In the genomic region with DNA sequence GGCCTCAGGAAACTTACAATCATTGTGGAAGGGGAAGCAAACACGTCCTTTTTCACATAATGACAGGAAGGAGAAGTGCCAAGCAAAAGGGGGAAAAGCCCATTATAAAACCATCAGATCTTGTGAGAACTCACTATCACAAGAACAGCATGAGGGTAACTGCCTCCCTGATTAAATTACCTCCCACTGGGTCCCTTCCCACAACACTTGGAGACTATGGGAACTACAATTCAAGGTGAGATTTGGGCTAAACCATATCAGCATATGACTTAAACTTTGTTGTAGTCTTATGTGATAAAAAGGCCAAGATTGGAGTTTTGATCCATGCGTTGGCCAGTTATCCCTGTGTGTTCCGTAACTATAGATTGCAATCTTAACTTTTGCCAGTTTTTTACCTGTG, we compare ENCODE assay signal across 22 cellular contexts.
DNase-seq lines count a peak whose midpoint lies in the region; ATAC-seq and TF ChIP-seq lines count a peak whose summit lies in the region.
"Had no signal": no experiment of that assay in that cellular context is flagged by ENCODE, and none has a peak within 500 bp of the region (broad histone marks: within the 10 kb centered on the region; RNA-seq: fewer than 3 reads in every experiment).

No MANE protein-coding gene starts in this region.

- H3K27me3 Mint-ChIP-seq in endothelial cell (ENCODE audit: unreplicated experiment), result peaks cover 1% of the 10 kb centered on the region

- H3K9me3 ChIP-seq in OCI-LY3 (ENCODE audit: insufficient read depth, low read length) (peaks cover 7% of the 10 kb centered on the region; the same call in 1 of the 2 replicates), right cardiac atrium (ENCODE audit: control insufficient read depth, low read length) (no peaks in the 10 kb centered on the region)
- H3K9me3 ChIP-seq: BE2C, BLaER1 had no signal

- H3K27me3 ChIP-seq in OCI-LY3 (ENCODE audit: low read depth, low read length), result no peaks in the 10 kb centered on the region
- H3K27me3 ChIP-seq in right cardiac atrium (ENCODE audit: control insufficient read depth, insufficient read depth), result no peaks in the 10 kb centered on the region
- H3K27me3 ChIP-seq: BE2C, BLaER1 had no signal

- no peak overlapping the region for H2AFZ ChIP-seq in OCI-LY3 (ENCODE audit: low read depth, low read length)

- intact Hi-C loops in right cardiac atrium (cut with DNase I), result no loop called here

- H3K27ac ChIP-seq in OCI-LY3 (ENCODE audit: low read length) (peak overlapping the region; percentile 15; the same call in 1 of the 2 replicates), right cardiac atrium (ENCODE audit: low read length) (no peak overlapping the region)
- H3K27ac ChIP-seq: BLaER1 had no signal

- H3K9me3 Mint-ChIP-seq in endothelial cell (ENCODE audit: unreplicated experiment), result no peaks in the 10 kb centered on the region

- H3K4me1 ChIP-seq in OCI-LY3 (ENCODE audit: low read length), result peaks cover 10% of the 10 kb centered on the region
- H3K4me1 ChIP-seq in right cardiac atrium (ENCODE audit: control insufficient read depth, insufficient read depth, low read length), result no peaks in the 10 kb centered on the region
- H3K4me1 ChIP-seq: BE2C, BLaER1 had no signal

- H3K9ac ChIP-seq in OCI-LY3 (ENCODE audit: low read length), result no peak overlapping the region
- H3K9ac ChIP-seq: BLaER1 had no signal

- peak overlapping the region; percentile 42 for H3K27ac Mint-ChIP-seq in endothelial cell (ENCODE audit: unreplicated experiment)
- H3K27ac Mint-ChIP-seq: CD14-positive monocyte; CD4-positive, alpha-beta memory T cell; CD4-positive, CD25-positive, alpha-beta regulatory T cell; CD8-positive, alpha-beta memory T cell had no signal

- ATAC-seq in right cardiac atrium, result no peak

- H3K4me2 ChIP-seq in OCI-LY3 (ENCODE audit: low read length), result no peak overlapping the region
- H3K4me2 ChIP-seq: BLaER1 had no signal

- H3K36me3 ChIP-seq in OCI-LY3 (replicated peaks; ENCODE audit: low read depth, low read length), result peaks cover 15% of the 10 kb centered on the region
- H3K36me3 ChIP-seq: BE2C, BLaER1 had no signal

- H3K36me3 Mint-ChIP-seq in endothelial cell (ENCODE audit: low read depth, unreplicated experiment), result peaks cover 4% of the 10 kb centered on the region
- H3K36me3 Mint-ChIP-seq: CD14-positive monocyte; CD4-positive, alpha-beta memory T cell; CD4-positive, CD25-positive, alpha-beta regulatory T cell; CD8-positive, alpha-beta memory T cell had no signal

- DNase-seq in endothelial cell (ENCODE audit: low spot score) (no peak), midbrain (lab: John Stamatoyannopoulos, UW) (no peak), NCI-H446 (lab: John Stamatoyannopoulos, UW) (no peak), right cardiac atrium (no peak)
- DNase-seq: 8988T; ACHN; BE2C; C1 segment of cervical spinal cord; CD4-positive, alpha-beta memory T cell; CD4-positive, CD25-positive, alpha-beta regulatory T cell; CD8-positive, alpha-beta memory T cell; COR-L47; DMS 273 treated with DMSO at 0.1 percent for 48 hours; DMS153; DMS53; DMS79; DND-41; EL; GF-D8 had no signal

- 62% methylated on average over 3 of the region's 3 CpGs for WGBS in right cardiac atrium

- peaks cover 16% of the 10 kb centered on the region for H3K4me1 Mint-ChIP-seq in endothelial cell (ENCODE audit: unreplicated experiment)
- H3K4me1 Mint-ChIP-seq: CD4-positive, alpha-beta memory T cell; CD8-positive, alpha-beta memory T cell had no signal

- TF ChIP-seq CTCF in OCI-LY3 (IDR thresholded peaks at IDR 0.05; ENCODE audit: low read depth, low read length) (no peak), endothelial cell (IDR thresholded peaks at IDR 0.05; ENCODE audit: unreplicated experiment) (no peak)

- H3K4me3 Mint-ChIP-seq in endothelial cell (ENCODE audit: unreplicated experiment), result peak overlapping the region; percentile 85
- H3K4me3 Mint-ChIP-seq: CD14-positive monocyte; CD4-positive, alpha-beta memory T cell; CD4-positive, CD25-positive, alpha-beta regulatory T cell; CD8-positive, alpha-beta memory T cell had no signal

- H4K20me1 ChIP-seq in OCI-LY3 (ENCODE audit: insufficient read depth, low read length), result no peaks in the 10 kb centered on the region
- H4K20me1 ChIP-seq: BLaER1 had no signal

- no peaks in the 10 kb centered on the region for H3K79me2 ChIP-seq in OCI-LY3 (ENCODE audit: low read length)

- no peak overlapping the region for H3K4me3 ChIP-seq in OCI-LY3 (ENCODE audit: low read length)
- H3K4me3 ChIP-seq in right cardiac atrium (ENCODE audit: low read length), result no peak overlapping the region
- H3K4me3 ChIP-seq: BLaER1 had no signal
